In genomic region chr13:114127473-114128347, GRCh38 we compare ENCODE assay signal across 1 cellular context.
TF ChIP-seq lines count a peak whose summit lies in the region.

No MANE protein-coding gene starts in this region.

TF ChIP-seq in K562, 482 proteins besides CTCF, POLR2A, EP300 and RAD21:
- TF ChIP-seq CHD7 (IDR thresholded peaks at IDR 0.05; ENCODE audit: low read depth, low read length) (no peak), NEUROD1 (IDR thresholded peaks at IDR 0.05; ENCODE audit: borderline replicate concordance, low read depth, low read length, partially characterized antibody) (no peak), SRSF3 (IDR thresholded peaks at IDR 0.05; ENCODE audit: insufficient read depth, low read length) (no peak), EGR1 (conservative IDR thresholded peaks at IDR 0.05) (0 out of 2 replicates have a peak, but pooled peaks have one; percentile 28), ZNF740 (CRISPR knock-in tag; IDR thresholded peaks at IDR 0.05) (no peak), ZNF740 (tag; IDR thresholded peaks at IDR 0.05) (no peak), REST (CRISPR knock-in tag; IDR thresholded peaks at IDR 0.05; ENCODE audit: low read depth) (no peak)
TF ChIP-seq in K562: peak in this region for 1.
